Comparison of ENCODE assay signal across 31 cellular contexts in the genomic region with DNA sequence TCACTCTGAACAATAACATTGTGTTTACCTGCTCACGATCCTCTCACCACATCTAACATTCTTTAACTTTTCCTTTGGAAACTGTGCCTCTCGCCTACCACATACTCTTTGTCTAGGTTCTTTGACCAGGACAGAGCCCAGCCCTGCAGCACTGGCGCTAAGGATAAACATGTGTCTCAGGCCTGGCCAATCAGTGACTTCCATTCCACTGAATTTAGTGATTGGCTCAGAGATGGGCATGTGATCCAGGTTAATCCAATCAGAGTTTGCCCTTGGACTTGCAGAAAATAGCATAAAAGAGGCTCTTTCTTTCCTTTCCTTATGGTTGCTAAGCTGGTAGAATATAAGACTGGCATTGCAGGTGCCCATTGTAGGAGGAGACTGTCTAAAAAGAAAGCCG.
"Had no signal": no experiment of that assay in that cellular context is flagged by ENCODE, and none has a peak within 500 bp of the region (broad histone marks: within the 10 kb centered on the region; RNA-seq: fewer than 3 reads in every experiment).

No MANE protein-coding gene starts in this region.

- H3K4me1 ChIP-seq: body of pancreas, colonic mucosa, left lung, lower lobe of right lung, pancreas, prostate gland, sigmoid colon, tibial artery had no signal

- H3K36me3 ChIP-seq: colonic mucosa, left lung, lower lobe of right lung, pancreas, prostate gland, sigmoid colon, tibial artery had no signal

- DNase-seq: activated CD4-positive, alpha-beta T cell treated with anti-CD3 and anti-CD28 coated beads for 48 hours; activated CD4-positive, alpha-beta T cell treated with anti-CD3 and anti-CD28 coated beads, Interleukin-2, amount 50 U/mL, for 48 hours; activated CD8-positive, alpha-beta memory T cell treated with anti-CD3 and anti-CD28 coated beads for 24 hours; activated effector memory CD4-positive, alpha-beta T cell treated with Interleukin-2 at 50 U/mL for 16 hours; activated naive CD4-positive, alpha-beta T cell treated with Interleukin-2 at 50 U/mL for 16 hours; aorta; body of pancreas; cerebellar nuclear complex; colonic mucosa; dorsolateral prefrontal cortex; effector memory CD4-positive, alpha-beta T cell; glutamatergic neuron; left lung; lower lobe of right lung; mesenchymal stem cell; naive thymus-derived CD8-positive, alpha-beta T cell; nucleus accumbens; pancreas; retina; sigmoid colon; small intestine; stimulated activated CD4-positive, alpha-beta T cell treated with anti-CD3 and anti-CD28 coated beads, Interleukin-1b, Interleukin-23, amount 100 ng/mL, for 48 hours; stimulated activated CD4-positive, alpha-beta T cell treated with anti-CD3 and anti-CD28 coated beads, Interleukin-4, amount 100 ng/mL, for 4 hours; stimulated activated CD8-positive, alpha-beta memory T cell treated with anti-CD3 and anti-CD28 coated beads, Interleukin-4, amount 100 ng/mL, for 48 hours; stimulated activated naive CD8-positive, alpha-beta T cell treated with anti-CD3 and anti-CD28 coated beads, Interleukin-15, amount 100 ng/mL, for 72 hours; T-helper 9 cell; tibial artery had no signal

- H3K27me3 ChIP-seq: body of pancreas, colonic mucosa, pancreas had no signal

- ATAC-seq: activated CD4-positive, CD25-positive, alpha-beta regulatory T cell treated with anti-CD3 and anti-CD28 coated beads, Interleukin-2, amount 50 U/mL, for 24 hours; body of pancreas; left lung; lower lobe of right lung; naive thymus-derived CD8-positive, alpha-beta T cell; pancreas; stimulated activated memory B cell treated with anti-CD40 and anti-IgM and Interleukin-4, amounts not matched to agents 10 μg/mL and 1 μg/mL and 100 μg/mL, for 72 hours; stimulated activated naive CD8-positive, alpha-beta T cell treated with anti-CD3 and anti-CD28 coated beads, Interleukin-15, amount 100 ng/mL, for 72 hours had no signal

- H3K27ac ChIP-seq: body of pancreas, colonic mucosa, dorsolateral prefrontal cortex, left lung, lower lobe of right lung, pancreas, prostate gland, sigmoid colon, tibial artery, VCaP had no signal

- H3K9me3 ChIP-seq: body of pancreas, colonic mucosa, left lung, lower lobe of right lung, pancreas, prostate gland, sigmoid colon, tibial artery had no signal

- H3K4me3 ChIP-seq: body of pancreas, colonic mucosa, dorsolateral prefrontal cortex, left lung, lower lobe of right lung, pancreas, prostate gland, sigmoid colon, tibial artery had no signal
